Comparison of ENCODE assay signal across 18 cellular contexts in the genomic region with DNA sequence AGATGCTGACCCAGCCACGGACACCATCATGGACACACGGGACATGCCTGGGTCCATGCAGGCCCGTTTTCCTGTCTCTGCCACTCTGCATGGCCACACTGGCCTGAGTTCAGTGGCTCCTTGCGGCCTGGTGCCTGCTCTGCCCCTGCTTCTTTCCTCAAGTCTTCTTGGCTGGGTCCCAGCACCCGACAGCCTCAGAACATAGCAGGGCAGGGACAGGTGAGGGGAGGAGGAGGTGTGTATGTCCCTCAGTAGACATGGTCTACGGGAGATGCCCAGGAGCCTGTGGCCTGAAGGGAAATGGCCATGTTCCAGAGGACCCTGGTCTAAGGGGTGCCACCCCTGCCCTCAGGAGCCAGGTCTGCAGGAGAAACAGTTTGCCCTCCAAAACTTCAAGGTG. TPM values are rescaled to one million over a fixed set of nuclear protein-coding genes. Genes with fewer than 3 reads are reported as not detected.
DNase-seq lines count a peak whose midpoint lies in the region; ATAC-seq and TF ChIP-seq lines count a peak whose summit lies in the region.
"Had no signal": no experiment of that assay in that cellular context is flagged by ENCODE, and none has a peak within 500 bp of the region (broad histone marks: within the 10 kb centered on the region; RNA-seq: fewer than 3 reads in every experiment).

No MANE protein-coding gene starts in this region.

- H3K9me3 ChIP-seq in right atrium auricular region (no peaks in the 10 kb centered on the region), lung (ENCODE audit: control insufficient read depth in 2 of 2, insufficient read depth in 1 of 2, low read length in 1 of 2) (no peaks in the 10 kb centered on the region), thoracic aorta (no peaks in the 10 kb centered on the region)
- H3K9me3 ChIP-seq: A549, Caco-2, Peyer's patch had no signal

- H3K27ac ChIP-seq in right atrium auricular region (peak overlapping the region; percentile 82 to 94), lung (ENCODE audit: low read depth in 1 of 2, low read length in 1 of 2) (no peak overlapping the region), thoracic aorta (peak overlapping the region; percentile 90 to 98)
- H3K27ac ChIP-seq: A549 had no signal

- H3K27me3 ChIP-seq in right atrium auricular region (no peaks in the 10 kb centered on the region), lung (ENCODE audit: control insufficient read depth, insufficient read depth) (no peaks in the 10 kb centered on the region), thoracic aorta (replicated peaks; ENCODE audit: insufficient read depth) (no peaks in the 10 kb centered on the region)
- H3K27me3 ChIP-seq: Peyer's patch had no signal

- intact Hi-C loops in left cardiac atrium (cut with DNase I) = no loop called here

- H3K36me3 ChIP-seq in right atrium auricular region (no peaks in the 10 kb centered on the region), lung (ENCODE audit: control insufficient read depth in 2 of 2, insufficient read depth in 2 of 2, low read length in 2 of 2) (no peaks in the 10 kb centered on the region), thoracic aorta (no peaks in the 10 kb centered on the region)
- H3K36me3 ChIP-seq: Peyer's patch had no signal

- no peak overlapping the region for H3K4me3 ChIP-seq in right atrium auricular region
- H3K4me3 ChIP-seq in lung = no peak overlapping the region
- no peak overlapping the region for H3K4me3 ChIP-seq in thoracic aorta
- H3K4me3 ChIP-seq: A549, Peyer's patch had no signal

- WGBS in lung, 2 donors = 74 to 89% methylated on average over 6 of the region's 6 CpGs

- DNase-seq in right atrium auricular region (ENCODE audit: low spot score) (no peak), left cardiac atrium (no peak), lung (ENCODE audit: low spot score) (peak; percentile 63), thoracic aorta (ENCODE audit: low spot score) (no peak), left lobe of liver (ENCODE audit: low spot score) (no peak)
- DNase-seq: Caco-2; CD4-positive, alpha-beta T cell; EL; KBM-7; NCI-H1105; NCI-H1694 treated with DMSO at 0.1 percent for 48 hours; NK-92 treated with Interleukin-12 subunit alpha and Interleukin-12 subunit beta, amount 100 ng/mL, for 24 hours; Peyer's patch had no signal

- H3K4me1 ChIP-seq in right atrium auricular region (peaks cover 2 to 98% of the 10 kb centered on the region in 2 donors), lung (ENCODE audit: control insufficient read depth in 2 of 2, insufficient read depth in 2 of 2, low read length in 2 of 2) (peaks cover 5 to 36% of the 10 kb centered on the region in 2 donors), thoracic aorta (ENCODE audit: control insufficient read depth in 1 of 2, low read depth in 2 of 2) (peaks cover 34 to 63% of the 10 kb centered on the region in 2 donors)

- ATAC-seq in left cardiac atrium (no peak), lung (ENCODE audit: insufficient read depth, low FRiP score) (no peak), thoracic aorta (ENCODE audit: insufficient number of reproducible peaks, low FRiP score, low read depth) (no peak), left lobe of liver (no peak), GM19455 (IDR thresholded peaks at IDR 0.05; ENCODE audit: unreplicated experiment) (no peak), HG02571 (IDR thresholded peaks at IDR 0.05; ENCODE audit: unreplicated experiment) (no peak)

- no peak for TF ChIP-seq CTCF in right atrium auricular region (IDR thresholded peaks at IDR 0.05)
- TF ChIP-seq CTCF in lung (IDR thresholded peaks at IDR 0.05; ENCODE audit: control extremely low read depth, extremely low read depth) = no peak
- TF ChIP-seq CTCF in thoracic aorta (IDR thresholded peaks at IDR 0.05) = no peak

RNA-seq across cellular contexts. Expression of a gene that starts 2.2 kb away (rescaled TPM):
- total RNA-seq in right atrium auricular region (100 to 1,000 TPM; 353 to 517 TPM), left cardiac atrium (100 to 1,000 TPM; 244 to 352 TPM), lung (100 to 1,000 TPM; 328 to 655 TPM), thoracic aorta (1,000 to 10,000 TPM; 1,262 to 1,768 TPM), left lobe of liver (16.6 TPM)
- polyA plus RNA-seq in lung = 100 to 1,000 TPM; 267 to 527 TPM

RNA-seq across cellular contexts. Expression of a gene that starts 54.3 kb away (rescaled TPM):
- not detected for total RNA-seq in right atrium auricular region
- not detected for total RNA-seq in left cardiac atrium
- under 1 TPM in 1 of 2 donors, not detected in 1; 0.77 TPM for total RNA-seq in lung
- polyA plus RNA-seq in lung = under 1 TPM; 0.38 to 0.77 TPM
- not detected for total RNA-seq in thoracic aorta
- 0.83 TPM for total RNA-seq in left lobe of liver
- total RNA-seq: Caco-2; CD4-positive, alpha-beta T cell; NCI-H460; Peyer's patch had no signal
- polyA plus RNA-seq: A549, BJ had no signal

Comparison
In these comparisons a context has a peak if more than half of its experiments do, and no peak if none do; other contexts are left out.
1. H3K27ac ChIP-seq: peak in right atrium auricular region (2 of 2) and thoracic aorta (2 of 2); none in lung (0 of 2).
2. RNA of a gene that starts 2.2 kb away (total RNA-seq): 1,262 to 1,768 TPM in thoracic aorta, 328 to 655 TPM in lung, 353 to 517 TPM in right atrium auricular region and 244 to 352 TPM in left cardiac atrium; 16.6 TPM in left lobe of liver (single experiment); every median in the first group is over 10 times any median in the second.